ENCODE assay signal across 8 cellular contexts in the genomic region with DNA sequence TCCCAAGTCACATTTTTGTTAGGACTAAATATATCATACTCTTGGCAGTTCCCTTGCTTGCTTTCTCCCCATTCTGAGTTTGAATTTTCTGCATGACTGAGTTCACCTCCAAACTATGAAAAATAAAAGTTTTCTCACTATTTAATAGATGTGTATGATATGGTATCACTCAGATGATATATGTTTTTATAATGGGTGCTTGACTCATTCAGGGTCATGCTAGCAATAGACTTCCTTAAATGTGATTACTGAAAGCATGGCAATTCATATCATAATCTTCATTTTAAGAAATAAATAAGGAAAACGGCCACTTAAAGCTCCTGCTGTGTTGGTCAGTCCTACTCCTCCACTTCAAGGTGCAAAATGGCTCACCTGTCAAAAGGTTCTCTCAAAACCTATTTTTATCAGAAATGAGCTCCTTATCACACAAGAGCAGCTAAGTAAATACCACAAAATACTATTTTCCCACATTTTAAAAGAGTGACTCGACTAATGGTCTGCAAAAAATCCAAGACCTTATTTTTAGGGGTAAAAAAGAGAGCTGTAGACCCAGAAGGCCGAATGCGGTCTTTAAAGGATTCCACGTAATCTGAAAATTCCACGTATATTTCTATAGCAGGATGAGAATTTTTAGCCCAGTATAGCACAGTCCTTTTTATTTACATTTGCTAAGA. TPM values are rescaled to one million over a fixed set of nuclear protein-coding genes. Genes with fewer than 3 reads are reported as not detected.
A peak's percentile ranks its signal among the peaks of the same experiment; 100 is the strongest.
DNase-seq lines count a peak whose midpoint lies in the region; TF ChIP-seq lines count a peak whose summit lies in the region.

No MANE protein-coding gene starts in this region.

- peaks cover 53% of the 10 kb centered on the region for H3K4me1 Mint-ChIP-seq in activated T-cell treated with anti-CD3 and anti-CD28 coated beads, Interleukin-2, amount 50 U/mL, for 24 hours (ENCODE audit: low read depth)
- H3K4me1 Mint-ChIP-seq in activated T-helper 1 cell treated with anti-CD3 and anti-CD28 coated beads, Interleukin-12 subunit alpha, Interleukin-12 subunit beta, Interleukin-2, Interleukin-4 antibody, amounts not matched to agents 30 ng/mL and 10 ng/mL and 1 ng/mL, durations not matched to agents 14 hours and 24 hours and 36 hours (ENCODE audit: low read depth): peaks cover 52% of the 10 kb centered on the region

- H3K27ac Mint-ChIP-seq in activated T-cell treated with anti-CD3 and anti-CD28 coated beads, Interleukin-2, amount 50 U/mL, for 24 hours: peak overlapping the region; percentile 96
- peak overlapping the region; percentile 97 for H3K27ac Mint-ChIP-seq in activated T-helper 1 cell treated with anti-CD3 and anti-CD28 coated beads, Interleukin-12 subunit alpha, Interleukin-12 subunit beta, Interleukin-2, Interleukin-4 antibody, amounts not matched to agents 30 ng/mL and 10 ng/mL and 1 ng/mL, durations not matched to agents 14 hours and 24 hours and 36 hours

- DNase-seq in activated T-cell treated with anti-CD3 and anti-CD28 coated beads, Interleukin-2, amount 50 U/mL, for 24 hours: no peak
- DNase-seq in activated T-cell treated with anti-CD3 and anti-CD28 coated beads for 4 hours (no peak), inferior parietal cortex (ENCODE audit: extremely low spot score) (peak; percentile 25), tibial artery (no peak), HuH-7 (ENCODE audit: low spot score) (no peak), NCI-H1048 (lab: John Stamatoyannopoulos, UW) (no peak), Ammon's horn (ENCODE audit: low spot score) (no peak)
- DNase-seq in activated T-helper 1 cell treated with anti-CD3 and anti-CD28 coated beads, Interleukin-12 subunit alpha, Interleukin-12 subunit beta, Interleukin-2, Interleukin-4 antibody, amounts not matched to agents 30 ng/mL and 10 ng/mL and 1 ng/mL, durations not matched to agents 14 hours and 24 hours and 36 hours (ENCODE audit: low spot score): no peak

- H3K9me3 ChIP-seq in tibial artery: no peaks in the 10 kb centered on the region

- no peaks in the 10 kb centered on the region for H3K9me3 Mint-ChIP-seq in activated T-cell treated with anti-CD3 and anti-CD28 coated beads, Interleukin-2, amount 50 U/mL, for 24 hours
- H3K9me3 Mint-ChIP-seq in activated T-helper 1 cell treated with anti-CD3 and anti-CD28 coated beads, Interleukin-12 subunit alpha, Interleukin-12 subunit beta, Interleukin-2, Interleukin-4 antibody, amounts not matched to agents 30 ng/mL and 10 ng/mL and 1 ng/mL, durations not matched to agents 14 hours and 24 hours and 36 hours: no peaks in the 10 kb centered on the region

- H3K27me3 ChIP-seq in tibial artery: no peaks in the 10 kb centered on the region

- peaks cover 7% of the 10 kb centered on the region for H3K36me3 Mint-ChIP-seq in activated T-cell treated with anti-CD3 and anti-CD28 coated beads, Interleukin-2, amount 50 U/mL, for 24 hours (ENCODE audit: low read depth)
- peaks cover 1% of the 10 kb centered on the region for H3K36me3 Mint-ChIP-seq in activated T-helper 1 cell treated with anti-CD3 and anti-CD28 coated beads, Interleukin-12 subunit alpha, Interleukin-12 subunit beta, Interleukin-2, Interleukin-4 antibody, amounts not matched to agents 30 ng/mL and 10 ng/mL and 1 ng/mL, durations not matched to agents 14 hours and 24 hours and 36 hours (ENCODE audit: low read depth)

- H3K4me3 Mint-ChIP-seq in activated T-cell treated with anti-CD3 and anti-CD28 coated beads, Interleukin-2, amount 50 U/mL, for 24 hours: peak overlapping the region; percentile 88
- peak overlapping the region; percentile 97 for H3K4me3 Mint-ChIP-seq in activated T-helper 1 cell treated with anti-CD3 and anti-CD28 coated beads, Interleukin-12 subunit alpha, Interleukin-12 subunit beta, Interleukin-2, Interleukin-4 antibody, amounts not matched to agents 30 ng/mL and 10 ng/mL and 1 ng/mL, durations not matched to agents 14 hours and 24 hours and 36 hours

- H3K27ac ChIP-seq in tibial artery: peak overlapping the region; percentile 92

- H3K4me3 ChIP-seq in tibial artery: peak overlapping the region; percentile 64 to 65

- intact Hi-C loops in activated T-helper 1 cell treated with anti-CD3 and anti-CD28 coated beads, Interleukin-12 subunit alpha, Interleukin-12 subunit beta, Interleukin-2, Interleukin-4 antibody, amounts not matched to agents 30 ng/mL and 10 ng/mL and 1 ng/mL, durations not matched to agents 14 hours and 24 hours and 36 hours (cut with micrococcal nuclease): loop anchor here (2.0 kb wide), 2 partner anchors 49 to 281 kb away; a partner anchor contains a TSS
- intact Hi-C loops in tibial artery (cut with DNase I; ENCODE audit: low total_unique reads): no loop called here

- peaks cover 0 to 23% (median 14%) of the 10 kb centered on the region in 4 donors for H3K4me1 ChIP-seq in tibial artery

- no peak for TF ChIP-seq CTCF in tibial artery (IDR thresholded peaks at IDR 0.05)

- no peaks in the 10 kb centered on the region for H3K27me3 Mint-ChIP-seq in activated T-cell treated with anti-CD3 and anti-CD28 coated beads, Interleukin-2, amount 50 U/mL, for 24 hours
- H3K27me3 Mint-ChIP-seq in activated T-helper 1 cell treated with anti-CD3 and anti-CD28 coated beads, Interleukin-12 subunit alpha, Interleukin-12 subunit beta, Interleukin-2, Interleukin-4 antibody, amounts not matched to agents 30 ng/mL and 10 ng/mL and 1 ng/mL, durations not matched to agents 14 hours and 24 hours and 36 hours (ENCODE audit: insufficient read depth): no peaks in the 10 kb centered on the region

- no peaks in the 10 kb centered on the region for H3K36me3 ChIP-seq in tibial artery

RNA-seq across cellular contexts. Expression of a gene that starts 3.9 kb away (rescaled TPM):
- total RNA-seq in activated T-helper 1 cell treated with anti-CD3 and anti-CD28 coated beads, Interleukin-12 subunit alpha, Interleukin-12 subunit beta, Interleukin-2, Interleukin-4 antibody, amounts not matched to agents 30 ng/mL and 10 ng/mL and 1 ng/mL, durations not matched to agents 14 hours and 24 hours and 36 hours: 6.3 and 7.2 TPM in 2 replicates

RNA-seq across cellular contexts. Expression of a gene that starts 23.6 kb away (rescaled TPM):
- 1.8 and 2.7 TPM in 2 replicates for total RNA-seq in activated T-helper 1 cell treated with anti-CD3 and anti-CD28 coated beads, Interleukin-12 subunit alpha, Interleukin-12 subunit beta, Interleukin-2, Interleukin-4 antibody, amounts not matched to agents 30 ng/mL and 10 ng/mL and 1 ng/mL, durations not matched to agents 14 hours and 24 hours and 36 hours

RNA-seq across cellular contexts. Expression of a gene that starts 28.7 kb away (rescaled TPM):
- 144 and 148 TPM in 2 replicates for total RNA-seq in activated T-helper 1 cell treated with anti-CD3 and anti-CD28 coated beads, Interleukin-12 subunit alpha, Interleukin-12 subunit beta, Interleukin-2, Interleukin-4 antibody, amounts not matched to agents 30 ng/mL and 10 ng/mL and 1 ng/mL, durations not matched to agents 14 hours and 24 hours and 36 hours

RNA-seq across cellular contexts. Expression of a gene that starts 36.0 kb away (rescaled TPM):
- total RNA-seq in activated T-helper 1 cell treated with anti-CD3 and anti-CD28 coated beads, Interleukin-12 subunit alpha, Interleukin-12 subunit beta, Interleukin-2, Interleukin-4 antibody, amounts not matched to agents 30 ng/mL and 10 ng/mL and 1 ng/mL, durations not matched to agents 14 hours and 24 hours and 36 hours: not detected in 2 replicates

RNA-seq across cellular contexts. Expression of a gene that starts 49.1 kb away (rescaled TPM):
- total RNA-seq in activated T-helper 1 cell treated with anti-CD3 and anti-CD28 coated beads, Interleukin-12 subunit alpha, Interleukin-12 subunit beta, Interleukin-2, Interleukin-4 antibody, amounts not matched to agents 30 ng/mL and 10 ng/mL and 1 ng/mL, durations not matched to agents 14 hours and 24 hours and 36 hours: 52.4 and 56.4 TPM in 2 replicates
